In the genomic region with DNA sequence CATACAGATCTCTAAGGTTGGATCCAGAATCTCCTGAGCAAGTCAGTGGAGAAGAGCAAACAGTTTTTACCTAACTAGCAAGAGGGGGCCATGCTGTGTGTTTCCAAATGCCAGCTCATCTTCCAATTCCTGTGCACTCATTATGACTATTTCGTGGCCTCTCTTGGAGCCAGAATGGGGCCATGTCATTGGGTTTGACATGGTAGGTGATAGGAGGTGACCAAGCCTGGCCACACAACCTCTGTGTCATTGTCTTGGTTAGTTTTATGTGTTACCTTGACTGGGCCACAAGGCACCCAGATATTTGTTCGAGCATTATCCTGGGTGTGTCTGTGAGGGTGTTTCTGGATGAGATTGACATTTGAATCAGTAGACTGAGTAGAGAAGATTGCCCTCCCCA, we compare ENCODE assay signal across 23 cellular contexts.
"Had no signal": no experiment of that assay in that cellular context is flagged by ENCODE, and none has a peak within 500 bp of the region (broad histone marks: within the 10 kb centered on the region; RNA-seq: fewer than 3 reads in every experiment).

No MANE protein-coding gene starts in this region.

- H3K4me3 Mint-ChIP-seq: activated B cell treated with CpG ODN at 0.5 μM for 24 hours; activated CD4-positive, alpha-beta T cell treated with anti-CD3 and anti-CD28 coated beads, Interleukin-2, amount 10 ng/mL, durations not matched to agents 24 days and 14 days; activated naive CD8-positive, alpha-beta T cell treated with anti-CD3 and anti-CD28 coated beads, Interleukin-2, amount 10 ng/mL, durations not matched to agents 7 days and 5 days; neural crest cell had no signal

- H3K9me3 Mint-ChIP-seq: activated B cell treated with CpG ODN at 0.5 μM for 24 hours; activated CD4-positive, alpha-beta T cell treated with anti-CD3 and anti-CD28 coated beads, Interleukin-2, amount 10 ng/mL, durations not matched to agents 24 days and 14 days; activated naive CD8-positive, alpha-beta T cell treated with anti-CD3 and anti-CD28 coated beads, Interleukin-2, amount 10 ng/mL, durations not matched to agents 7 days and 5 days; naive thymus-derived CD8-positive, alpha-beta T cell; neural crest cell had no signal

- H3K36me3 Mint-ChIP-seq: activated naive CD8-positive, alpha-beta T cell treated with anti-CD3 and anti-CD28 coated beads, Interleukin-2, amount 10 ng/mL, durations not matched to agents 7 days and 5 days; naive thymus-derived CD8-positive, alpha-beta T cell had no signal

- H3K4me1 Mint-ChIP-seq: activated B cell treated with CpG ODN at 0.5 μM for 24 hours had no signal

- H3K27ac Mint-ChIP-seq: activated B cell treated with CpG ODN at 0.5 μM for 24 hours; activated CD4-positive, alpha-beta T cell treated with anti-CD3 and anti-CD28 coated beads, Interleukin-2, amount 10 ng/mL, durations not matched to agents 24 days and 14 days; activated naive CD8-positive, alpha-beta T cell treated with anti-CD3 and anti-CD28 coated beads, Interleukin-2, amount 10 ng/mL, durations not matched to agents 7 days and 5 days had no signal

- H3K27me3 Mint-ChIP-seq: activated CD4-positive, alpha-beta T cell treated with anti-CD3 and anti-CD28 coated beads, Interleukin-2, amount 10 ng/mL, durations not matched to agents 24 days and 14 days; activated naive CD8-positive, alpha-beta T cell treated with anti-CD3 and anti-CD28 coated beads, Interleukin-2, amount 10 ng/mL, durations not matched to agents 7 days and 5 days had no signal

- DNase-seq: activated B cell treated with CpG ODN at 0.5 μM for 24 hours; activated CD4-positive, alpha-beta T cell treated with anti-CD3 and anti-CD28 coated beads, Interleukin-2, amount 10 ng/mL, durations not matched to agents 24 days and 14 days; activated CD8-positive, alpha-beta memory T cell treated with anti-CD3 and anti-CD28 coated beads, Interleukin-2, amount 50 U/mL, for 48 hours; activated gamma-delta T cell treated with Interleukin-2 at 50 U/mL for 16 hours; activated naive CD8-positive, alpha-beta T cell treated with anti-CD3 and anti-CD28 coated beads, Interleukin-2, amount 10 ng/mL, durations not matched to agents 7 days and 5 days; amniotic stem cell; brain microvascular endothelial cell; dorsolateral prefrontal cortex; effector memory CD4-positive, alpha-beta T cell; kidney glomerular epithelial cell; lower lobe of right lung; mesenchymal stem cell; occipital lobe; psoas muscle; sigmoid colon; small intestine; tibial artery; upper lobe of right lung had no signal

- FAIRE-seq: astrocyte, frontal cortex, small intestine had no signal

- ATAC-seq: left lung; lower lobe of right lung; naive thymus-derived CD8-positive, alpha-beta T cell; psoas muscle; upper lobe of right lung had no signal
